Comparison of ENCODE assay signal across 1 cellular context in genomic region chr1:203599875-203600781, GRCh38.
A peak's percentile ranks its signal among the peaks of the same experiment; 100 is the strongest.
TF ChIP-seq lines count a peak whose summit lies in the region.

No MANE protein-coding gene starts in this region.

TF ChIP-seq in HepG2, 621 proteins besides CTCF, POLR2A, EP300 and RAD21:
- TF ChIP-seq ZNF576 (CRISPR knock-in tag; IDR thresholded peaks at IDR 0.05) = no peak
- peak; percentile 35; the same call in 1 of the 2 replicates for TF ChIP-seq CREB1 (IDR thresholded peaks at IDR 0.05)
- no peak for TF ChIP-seq CREB1 (CRISPR knock-in tag; IDR thresholded peaks at IDR 0.05)
TF ChIP-seq in HepG2: peak in this region for 1.
